ENCODE assay signal across 1 cellular context in genomic region chr19:43789029-43789428, GRCh38.
TF ChIP-seq lines count a peak whose summit lies in the region.

No MANE protein-coding gene starts in this region.

TF ChIP-seq in K562, 482 proteins besides CTCF, POLR2A, EP300 and RAD21 (continued from another document and continues in another):
- TF ChIP-seq CUX1 (CRISPR knock-in tag; IDR thresholded peaks at IDR 0.05) (peak; percentile 76; the same call in 1 of the 2 replicates), CBX1 (IDR thresholded peaks at IDR 0.05; ENCODE audit: low read depth) (no peak), HNRNPH1 (optimal IDR thresholded peaks at IDR 0.05; ENCODE audit: low read depth, low read length) (no peak), DIDO1 (tag; IDR thresholded peaks at IDR 0.05; ENCODE audit: low read depth) (no peak), NR4A1 (CRISPR knock-in tag; IDR thresholded peaks at IDR 0.05) (no peak), NR4A1 (tag; IDR thresholded peaks at IDR 0.05) (no peak), FOXK1 (CRISPR knock-in tag; IDR thresholded peaks at IDR 0.05; ENCODE audit: borderline replicate concordance) (no peak), ZNF707 (CRISPR knock-in tag; conservative IDR thresholded peaks at IDR 0.05) (no peak), NFIX (CRISPR knock-in tag; IDR thresholded peaks at IDR 0.05; ENCODE audit: low read depth) (no peak), NKRF (IDR thresholded peaks at IDR 0.05; ENCODE audit: borderline replicate concordance) (0 out of 2 replicates have a peak, but pooled peaks have one; percentile 25), SMARCC2 (IDR thresholded peaks at IDR 0.05; ENCODE audit: low read depth) (no peak), TRIM25 (IDR thresholded peaks at IDR 0.05; ENCODE audit: borderline replicate concordance) (no peak), ZNF408 (CRISPR knock-in tag; IDR thresholded peaks at IDR 0.05; ENCODE audit: low read depth) (no peak), KLF6 (CRISPR knock-in tag; IDR thresholded peaks at IDR 0.05; ENCODE audit: borderline replicate concordance) (peak; percentile 42; the same call in 1 of the 2 replicates), ZNF41 (CRISPR knock-in tag; conservative IDR thresholded peaks at IDR 0.05) (no peak), NR3C1 (CRISPR knock-in tag; IDR thresholded peaks at IDR 0.05) (peak; percentile 50; the same call in 1 of the 2 replicates), MBD1 (CRISPR knock-in tag; IDR thresholded peaks at IDR 0.05) (no peak), CREBBP (IDR thresholded peaks at IDR 0.05; ENCODE audit: low read depth, low read length) (no peak), FUS (optimal IDR thresholded peaks at IDR 0.05; ENCODE audit: low read depth, low read length) (no peak), NR2C2 (CRISPR knock-in tag; IDR thresholded peaks at IDR 0.05) (peak; percentile 82; the same call in 1 of the 2 replicates), NR2C2 (tag; IDR thresholded peaks at IDR 0.05) (no peak), MYNN (IDR thresholded peaks at IDR 0.05) (no peak), MYNN (CRISPR knock-in tag; IDR thresholded peaks at IDR 0.05) (no peak; the same call in 1 of the 2 replicates), FIP1L1 (IDR thresholded peaks at IDR 0.05; ENCODE audit: low read depth, low read length, poor library complexity, severe bottlenecking) (no peak), RAD51 (IDR thresholded peaks at IDR 0.05; ENCODE audit: borderline replicate concordance, low read depth) (no peak), SMARCE1 (IDR thresholded peaks at IDR 0.05) (no peak), RCOR1 (IDR thresholded peaks at IDR 0.05; ENCODE audit: borderline replicate concordance in 1 of 2, low read depth in 2 of 2, low read length in 2 of 2) (peak in 1 of 2 experiments; percentile 71; a peak in 1 of 4 replicates), ATF4 (CRISPR knock-in tag; IDR thresholded peaks at IDR 0.05) (no peak), YY1 (IDR thresholded peaks at IDR 0.05; ENCODE audit: borderline replicate concordance in 1 of 3, control insufficient read depth in 1 of 3, extremely low read depth in 1 of 3, insufficient read depth in 3 of 3, insufficient read length in 1 of 3, insufficient replicate concordance in 2 of 3, low read depth in 1 of 3, low read length in 2 of 3) (peak in 1 of 3 experiments; percentile 46), ZBTB7A (IDR thresholded peaks at IDR 0.05; ENCODE audit: borderline replicate concordance, control insufficient read depth, low read depth, low read length) (no peak), PRMT5 (CRISPR knock-in tag; IDR thresholded peaks at IDR 0.05) (peak; percentile 98), CCNT2 (IDR thresholded peaks at IDR 0.05; ENCODE audit: borderline replicate concordance, extremely low read depth, insufficient read length, low read depth, low read length) (no peak), BRD4 (IDR thresholded peaks at IDR 0.05) (no peak), FOXO4 (CRISPR knock-in tag; IDR thresholded peaks at IDR 0.05) (no peak), NEUROD1 (IDR thresholded peaks at IDR 0.05; ENCODE audit: borderline replicate concordance, low read depth, low read length, partially characterized antibody) (no peak), CXXC5 (CRISPR knock-in tag; IDR thresholded peaks at IDR 0.05) (peak; percentile 64), KLF10 (CRISPR knock-in tag; IDR thresholded peaks at IDR 0.05) (no peak), ZBTB5 (IDR thresholded peaks at IDR 0.05) (no peak), ARID3A (IDR thresholded peaks at IDR 0.05; ENCODE audit: borderline replicate concordance, low read depth, low read length) (no peak), MAFG (tag; conservative IDR thresholded peaks at IDR 0.05) (no peak), ZNF584 (CRISPR knock-in tag; IDR thresholded peaks at IDR 0.05; ENCODE audit: low read depth) (0 out of 2 replicates have a peak, but pooled peaks have one; percentile 79), ZBTB33 (CRISPR knock-in tag; IDR thresholded peaks at IDR 0.05) (no peak), KDM4B (IDR thresholded peaks at IDR 0.05; ENCODE audit: borderline replicate concordance in 2 of 2, low read depth in 1 of 2) (no peak)
